10 cellular contexts compared by ENCODE assay signal in genomic region chr22:50153756-50154140, GRCh38.
"Had no signal": no experiment of that assay in that cellular context is flagged by ENCODE, and none has a peak within 500 bp of the region (broad histone marks: within the 10 kb centered on the region; RNA-seq: fewer than 3 reads in every experiment).

No MANE protein-coding gene starts in this region.

- H3K27ac ChIP-seq: GM23248, HL-60 had no signal

- DNase-seq: GM23248, GOT3, HFFc6, IMR-90, KG1 had no signal

- H3K4me1 ChIP-seq: HAP-1 had no signal

- H3K4me3 ChIP-seq: GM23248, HAP-1, K562 had no signal

- H2AFZ ChIP-seq: GM23248 had no signal

- ATAC-seq: HCT116, HepG2, K562 had no signal

- H3K9me3 ChIP-seq: HAP-1 had no signal

- H3K36me3 ChIP-seq: HAP-1 had no signal

- H3K9ac ChIP-seq: GM23248 had no signal
